ENCODE assay signal across 8 cellular contexts in the genomic region with DNA sequence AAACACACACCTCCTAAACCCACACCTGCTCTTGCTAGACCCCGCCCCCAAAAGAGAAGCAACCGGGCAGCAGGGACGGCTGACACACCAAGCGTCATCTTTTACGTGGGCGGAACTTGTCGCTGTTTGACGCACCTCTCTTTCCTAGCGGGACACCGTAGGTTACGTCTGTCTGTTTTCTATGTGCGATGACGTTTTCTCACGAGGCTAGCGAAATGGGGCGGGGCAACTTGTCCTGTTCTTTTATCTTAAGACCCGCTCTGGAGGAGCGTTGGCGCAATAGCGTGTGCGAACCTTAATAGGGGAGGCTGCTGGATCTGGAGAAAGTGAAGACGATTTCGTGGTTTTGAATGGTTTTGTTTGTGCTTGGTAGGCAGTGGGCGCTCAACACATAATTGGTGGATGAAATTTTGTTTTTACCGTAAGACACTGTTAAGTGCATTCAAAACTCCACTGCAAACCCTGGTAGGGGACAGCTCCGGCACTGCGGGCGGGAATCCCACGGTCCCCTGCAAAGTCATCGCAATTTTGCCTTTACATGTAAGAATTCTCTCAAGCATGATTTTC. TPM values are rescaled to one million over a fixed set of nuclear protein-coding genes. Genes with fewer than 3 reads are reported as not detected.
DNase-seq lines count a peak whose midpoint lies in the region; ATAC-seq and TF ChIP-seq lines count a peak whose summit lies in the region.

No MANE protein-coding gene starts in this region.

- H3K4me1 ChIP-seq in DOHH2 (ENCODE audit: control insufficient read depth, low read length) (peaks cover 24% of the 10 kb centered on the region), GM23338 (ENCODE audit: insufficient read depth) (peaks cover 10% of the 10 kb centered on the region; the same call in 1 of the 2 replicates)

- peaks cover 13% of the 10 kb centered on the region for H3K36me3 Mint-ChIP-seq in GM23338 (ENCODE audit: low read depth)
- H3K36me3 Mint-ChIP-seq in natural killer cell = peaks cover 7% of the 10 kb centered on the region

- TF ChIP-seq CTCF in DOHH2 (IDR thresholded peaks at IDR 0.05; ENCODE audit: low read depth, low read length, poor library complexity, severe bottlenecking) (no peak), GM23338 (conservative IDR thresholded peaks at IDR 0.05; ENCODE audit: low read depth in 2 of 2) (no peak), RWPE1 (conservative IDR thresholded peaks at IDR 0.05; ENCODE audit: low read depth) (no peak), fibroblast of pulmonary artery (IDR thresholded peaks at IDR 0.05; ENCODE audit: low read length, missing control alignments) (no peak), natural killer cell (IDR thresholded peaks at IDR 0.05) (no peak)

- CTCF ChIA-PET in RWPE1 (lab: Yijun Ruan, JAX) = interaction anchor here (0.8 kb wide), 1 partner anchor 1023 kb away, joined by 3 read pairs; no protein-coding TSS in a partner anchor

- ATAC-seq in GM23338 = peak; percentile 73
- ATAC-seq in natural killer cell = peak; percentile 83 to 90 (median 83)

- H3K4me2 ChIP-seq in DOHH2 (ENCODE audit: low read length) = peak overlapping the region; percentile 84
- peak overlapping the region; percentile 66 for H3K4me2 ChIP-seq in GM23338

- H3K27ac ChIP-seq in DOHH2 (ENCODE audit: low read depth, low read length) = peak overlapping the region; percentile 81
- peak overlapping the region; percentile 90 for H3K27ac ChIP-seq in GM23338 (ENCODE audit: low read depth)
- peak overlapping the region; percentile 92 for H3K27ac ChIP-seq in RWPE1

- H3K9me3 ChIP-seq in DOHH2 (ENCODE audit: control insufficient read depth, insufficient read depth, low read length) = peaks cover 7% of the 10 kb centered on the region; the same call in 1 of the 2 replicates

- peaks cover 41% of the 10 kb centered on the region for H3K79me2 ChIP-seq in DOHH2 (ENCODE audit: control insufficient read depth, low read length)
- peaks cover 35% of the 10 kb centered on the region for H3K79me2 ChIP-seq in GM23338 (replicated peaks; ENCODE audit: insufficient read depth)

- no peaks in the 10 kb centered on the region for H3K27me3 ChIP-seq in DOHH2 (ENCODE audit: control insufficient read depth, low read length)
- H3K27me3 ChIP-seq in GM23338 (ENCODE audit: insufficient read depth) = peaks cover 8% of the 10 kb centered on the region

- POLR2A ChIA-PET in RWPE1 (lab: Yijun Ruan, JAX; ENCODE audit: low non-redundant PET) = no interaction called here

- DNase-seq in GM23338 (ENCODE audit: low spot score) (peak; percentile 100), Kasumi-1 (lab: John Stamatoyannopoulos, UW) (peak; percentile 85 to 90), RWPE1 (ENCODE audit: low spot score) (peak; percentile 96), fibroblast of pulmonary artery (ENCODE audit: low read depth) (peak; percentile 100), natural killer cell (peak; percentile 90)
- peak; percentile 90 for DNase-seq in activated effector memory CD4-positive, alpha-beta T cell treated with Interleukin-2 at 50 U/mL for 16 hours
- peak; percentile 87 to 98 (median 96) for DNase-seq in stimulated activated naive CD4-positive, alpha-beta T cell (lab: John Stamatoyannopoulos, UW)

- peaks cover 4% of the 10 kb centered on the region; the same call in 1 of the 2 replicates for H3K36me3 ChIP-seq in DOHH2 (ENCODE audit: control insufficient read depth, low read length)
- no peaks in the 10 kb centered on the region for H3K36me3 ChIP-seq in GM23338 (ENCODE audit: insufficient read depth)

- H3K9me2 ChIP-seq in DOHH2 (replicated peaks; ENCODE audit: control insufficient read depth, low read length) = no peaks in the 10 kb centered on the region
- no peaks in the 10 kb centered on the region for H3K9me2 ChIP-seq in GM23338 (ENCODE audit: insufficient read depth)

- peaks cover 12% of the 10 kb centered on the region for H3K9me3 Mint-ChIP-seq in GM23338
- peaks cover 3 to 8% of the 10 kb centered on the region in 2 donors for H3K9me3 Mint-ChIP-seq in natural killer cell

- H3K27me3 Mint-ChIP-seq in GM23338 (ENCODE audit: insufficient read depth, low read depth, poor library complexity) (peaks cover 13% of the 10 kb centered on the region), natural killer cell (ENCODE audit: low read depth in 2 of 2) (peaks cover 6 to 8% of the 10 kb centered on the region in 2 donors)

- H3K4me3 ChIP-seq in DOHH2 (ENCODE audit: low read length) = peak overlapping the region; percentile 81
- peak overlapping the region; percentile 89 for H3K4me3 ChIP-seq in GM23338
- peak overlapping the region; percentile 73 for H3K4me3 ChIP-seq in fibroblast of pulmonary artery (replicated peaks; ENCODE audit: low read depth, low read length)

- H3K4me3 Mint-ChIP-seq in GM23338 (peak overlapping the region; percentile 90), natural killer cell (peak overlapping the region; percentile 100)

- H3F3A ChIP-seq in DOHH2 (ENCODE audit: control insufficient read depth, insufficient read depth) (no peaks in the 10 kb centered on the region), GM23338 (replicated peaks; ENCODE audit: low read depth) (no peaks in the 10 kb centered on the region)

- H3K27ac Mint-ChIP-seq in GM23338 (peak overlapping the region; percentile 100), natural killer cell (peak overlapping the region; percentile 97 to 99)

- peak overlapping the region; percentile 12; the same call in 1 of the 2 replicates for H2AFZ ChIP-seq in GM23338

- peaks cover 18% of the 10 kb centered on the region for H3K4me1 Mint-ChIP-seq in GM23338
- peaks cover 25 to 26% of the 10 kb centered on the region in 2 donors for H3K4me1 Mint-ChIP-seq in natural killer cell

- intact Hi-C loops in natural killer cell (cut with micrococcal nuclease) = loop anchor here (1.0 to 10.0 kb wide), 2 partner anchors 681 to 1751 kb away; partner anchors contain the start of gene CAAP1

- no peaks in the 10 kb centered on the region for H4K20me1 ChIP-seq in DOHH2 (ENCODE audit: control insufficient read depth, insufficient read depth, low read depth, low read length)
- H4K20me1 ChIP-seq in GM23338 (replicated peaks; ENCODE audit: insufficient read depth) = peaks cover 6% of the 10 kb centered on the region; the same call in 1 of the 2 replicates

TF ChIP-seq in GM23338, 12 proteins besides CTCF, POLR2A, EP300 and RAD21:
- TF ChIP-seq, protein P1, sequence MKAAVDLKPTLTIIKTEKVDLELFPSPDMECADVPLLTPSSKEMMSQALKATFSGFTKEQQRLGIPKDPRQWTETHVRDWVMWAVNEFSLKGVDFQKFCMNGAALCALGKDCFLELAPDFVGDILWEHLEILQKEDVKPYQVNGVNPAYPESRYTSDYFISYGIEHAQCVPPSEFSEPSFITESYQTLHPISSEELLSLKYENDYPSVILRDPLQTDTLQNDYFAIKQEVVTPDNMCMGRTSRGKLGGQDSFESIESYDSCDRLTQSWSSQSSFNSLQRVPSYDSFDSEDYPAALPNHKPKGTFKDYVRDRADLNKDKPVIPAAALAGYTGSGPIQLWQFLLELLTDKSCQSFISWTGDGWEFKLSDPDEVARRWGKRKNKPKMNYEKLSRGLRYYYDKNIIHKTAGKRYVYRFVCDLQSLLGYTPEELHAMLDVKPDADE (IDR thresholded peaks at IDR 0.05) = peak; percentile 76; the same call in 1 of the 2 replicates
- TF ChIP-seq CREB1 (CRISPR knock-in tag; IDR thresholded peaks at IDR 0.05; ENCODE audit: low read depth) (peak; percentile 97), EZH2 (IDR thresholded peaks at IDR 0.05; ENCODE audit: low read depth, unreplicated experiment) (no peak), POLR2AphosphoS5 (IDR thresholded peaks at IDR 0.05; ENCODE audit: low read depth) (peak; percentile 95)
TF ChIP-seq in GM23338: peak in this region for 3.

RNA-seq across cellular contexts. Expression of gene C9orf72, which starts 0.5 kb away (rescaled TPM):
- 27.8 and 30.9 TPM in 2 replicates for total RNA-seq in GM23338 (2014; rRNA removed; shearing (Covaris generic))
- 8.6 and 11.6 TPM in 2 replicates for polyA plus RNA-seq in GM23338 (2016; fragmentation: Nextera tagmentation; extraction: Ambion mirVana)
- 10 to 100 TPM; 12.5 to 19.0 (median 16.8) TPM for total RNA-seq in natural killer cell

RNA-seq across cellular contexts. Expression of gene MOB3B, which starts 44.2 kb away (rescaled TPM):
- total RNA-seq in GM23338 (2014; rRNA removed; shearing (Covaris generic)) = 12.1 and 12.4 TPM in 2 replicates
- polyA plus RNA-seq in GM23338 (2016; fragmentation: Nextera tagmentation; extraction: Ambion mirVana) = 7.6 and 8.1 TPM in 2 replicates
- total RNA-seq in natural killer cell = under 1 TPM; 0.23 to 0.30 (median 0.28) TPM

RNA-seq across cellular contexts. Expression of gene IFNK, which starts 49.7 kb away (rescaled TPM):
- total RNA-seq in GM23338 (2014; rRNA removed; shearing (Covaris generic)) = not detected in 2 replicates
- polyA plus RNA-seq in GM23338 (2016; fragmentation: Nextera tagmentation; extraction: Ambion mirVana) = not detected in 2 replicates
- total RNA-seq in natural killer cell = not detected

Comparison
In these comparisons a context has a peak if more than half of its experiments do, and no peak if none do; other contexts are left out.
1. Peak in every context shown above with its lines: DNase-seq, ATAC-seq, H3K4me3 ChIP-seq and H3K27ac ChIP-seq.
2. RNA of gene MOB3B, which starts 44.2 kb away (total RNA-seq): 12.1 to 12.4 TPM in GM23338; 0.23 to 0.30 TPM in natural killer cell; every median in the first group is over 10 times any median in the second.